8 cellular contexts compared by ENCODE assay signal in genomic region chr12:121443193-121443829, GRCh38. TPM values are rescaled to one million over a fixed set of nuclear protein-coding genes. Genes with fewer than 3 reads are reported as not detected.
DNase-seq lines count a peak whose midpoint lies in the region; ATAC-seq and TF ChIP-seq lines count a peak whose summit lies in the region.

No MANE protein-coding gene starts in this region.

- H3K4me1 Mint-ChIP-seq in activated naive CD8-positive, alpha-beta T cell treated with anti-CD3 and anti-CD28 coated beads, Interleukin-2, amount 50 U/mL, for 24 hours: peaks cover 11% of the 10 kb centered on the region

- H3K36me3 ChIP-seq in cardiac muscle cell: peaks cover 21% of the 10 kb centered on the region
- peaks cover 0 to 54% (median 43%) of the 10 kb centered on the region in 4 donors for H3K36me3 ChIP-seq in upper lobe of left lung

- H3K27ac ChIP-seq in cardiac muscle cell (peak overlapping the region; percentile 48), upper lobe of left lung (no peak overlapping the region)

- DNase-seq in G401 (ENCODE audit: low spot score) (peak; percentile 76), LNCaP clone FGC (ENCODE audit: low read depth) (peak; percentile 28), cardiac muscle cell (ENCODE audit: low read depth in 1 of 2, low spot score in 1 of 2) (peak; percentile 82 to 88), posterior vena cava (ENCODE audit: low spot score) (peak; percentile 96), upper lobe of left lung (peak; percentile 86 to 94)
- DNase-seq in activated naive CD8-positive, alpha-beta T cell treated with anti-CD3 and anti-CD28 coated beads, Interleukin-2, amount 50 U/mL, for 24 hours: peak; percentile 78

- WGBS in upper lobe of left lung, 2 donors: 79 to 84% methylated on average over 13 to 14 of the region's 20 CpGs

- H3K9me3 ChIP-seq in cardiac muscle cell (ENCODE audit: low read depth) (no peaks in the 10 kb centered on the region), upper lobe of left lung (no peaks in the 10 kb centered on the region)

- TF ChIP-seq CTCF in LNCaP clone FGC (IDR thresholded peaks at IDR 0.05; ENCODE audit: control insufficient read depth, extremely low read depth, insufficient read depth) (peak; percentile 95), cardiac muscle cell (IDR thresholded peaks at IDR 0.05; ENCODE audit: low read depth, low read length) (peak; percentile 91), upper lobe of left lung (IDR thresholded peaks at IDR 0.05) (peak; percentile 80 to 93 (median 86))

- H3K27me3 ChIP-seq in cardiac muscle cell (no peaks in the 10 kb centered on the region), upper lobe of left lung (no peaks in the 10 kb centered on the region)

- ATAC-seq in SK-N-SH treated with all-trans-retinoic acid at 6 μM for 48 hours (peak; percentile 98), upper lobe of left lung (ENCODE audit: low FRiP score in 2 of 2) (peak; percentile 87 to 89), HG02678 (IDR thresholded peaks at IDR 0.05; ENCODE audit: unreplicated experiment) (no peak)
- ATAC-seq in activated naive CD8-positive, alpha-beta T cell treated with anti-CD3 and anti-CD28 coated beads, Interleukin-2, amount 50 U/mL, for 24 hours: peak; percentile 73

- no peaks in the 10 kb centered on the region for H3K27me3 Mint-ChIP-seq in activated naive CD8-positive, alpha-beta T cell treated with anti-CD3 and anti-CD28 coated beads, Interleukin-2, amount 50 U/mL, for 24 hours

- no peak overlapping the region for H3K27ac Mint-ChIP-seq in activated naive CD8-positive, alpha-beta T cell treated with anti-CD3 and anti-CD28 coated beads, Interleukin-2, amount 50 U/mL, for 24 hours

- intact Hi-C loops in posterior vena cava (cut with DNase I): loop anchor here in 1 of 2 donors (10.0 kb wide), 1 partner anchor 109 kb away; no protein-coding TSS in a partner anchor

- H3K4me3 ChIP-seq in LNCaP clone FGC (ENCODE audit: low read depth, low read length) (no peak overlapping the region), cardiac muscle cell (no peak overlapping the region), upper lobe of left lung (no peak overlapping the region)

- no peak overlapping the region for H3K4me3 Mint-ChIP-seq in activated naive CD8-positive, alpha-beta T cell treated with anti-CD3 and anti-CD28 coated beads, Interleukin-2, amount 50 U/mL, for 24 hours

- TF ChIP-seq POLR2A in upper lobe of left lung (IDR thresholded peaks at IDR 0.05): no peak

- TF ChIP-seq EP300 in upper lobe of left lung (IDR thresholded peaks at IDR 0.05): no peak

- in situ Hi-C loops in G401 (cut with HindIII; ENCODE audit: low sequenced_read_pairs): no loop called here

- peaks cover 23% of the 10 kb centered on the region for H3K36me3 Mint-ChIP-seq in activated naive CD8-positive, alpha-beta T cell treated with anti-CD3 and anti-CD28 coated beads, Interleukin-2, amount 50 U/mL, for 24 hours (ENCODE audit: low read depth)

- H3K9me3 Mint-ChIP-seq in activated naive CD8-positive, alpha-beta T cell treated with anti-CD3 and anti-CD28 coated beads, Interleukin-2, amount 50 U/mL, for 24 hours: no peaks in the 10 kb centered on the region

- H3K4me1 ChIP-seq in cardiac muscle cell (ENCODE audit: low read depth) (no peaks in the 10 kb centered on the region), upper lobe of left lung (peaks cover 0 to 6% (median 1%) of the 10 kb centered on the region in 4 donors)

TF ChIP-seq in SK-N-SH treated with all-trans-retinoic acid at 6 μM for 48 hours, 23 proteins besides CTCF, POLR2A, EP300 and RAD21:
- TF ChIP-seq CSDC2 (CRISPR knock-in tag; IDR thresholded peaks at IDR 0.05): no peak
- no peak for TF ChIP-seq ZNF70 (CRISPR knock-in tag; IDR thresholded peaks at IDR 0.05)
- no peak for TF ChIP-seq ARNTL (CRISPR knock-in tag; IDR thresholded peaks at IDR 0.05; ENCODE audit: borderline replicate concordance, low read depth)
- no peak for TF ChIP-seq CSRNP3 (CRISPR knock-in tag; IDR thresholded peaks at IDR 0.05)
- TF ChIP-seq ZC3H10 (CRISPR knock-in tag; IDR thresholded peaks at IDR 0.05): no peak

RNA-seq across cellular contexts. Expression of gene RNF34, which starts 43.4 kb away (rescaled TPM):
- 39.0 and 43.8 TPM in 2 replicates for total RNA-seq in G401 (2014; rRNA removed; shearing (Covaris generic))
- 34.6 and 41.2 TPM in 2 replicates for total RNA-seq in cardiac muscle cell
- 48.4 and 54.6 TPM in 2 replicates for polyA plus RNA-seq in cardiac muscle cell
- total RNA-seq in posterior vena cava: 10 to 100 TPM; 24.4 to 27.3 TPM
- total RNA-seq in upper lobe of left lung: 10 to 100 TPM; 22.1 to 48.2 (median 32.4) TPM

Comparison
In these comparisons a context has a peak if more than half of its experiments do, and no peak if none do; other contexts are left out.
1. DNase-seq: peak in every context shown above with its lines; median percentile 96 in posterior vena cava; 90 in upper lobe of left lung; 85 in cardiac muscle cell; 78 in activated naive CD8-positive, alpha-beta T cell treated with anti-CD3 and anti-CD28 coated beads, Interleukin-2, amount 50 U/mL, for 24 hours; 76 in G401; 28 in LNCaP clone FGC.